20 cellular contexts compared by ENCODE assay signal in genomic region chr6:117552618-117553017, GRCh38.
"Had no signal": no experiment of that assay in that cellular context is flagged by ENCODE, and none has a peak within 500 bp of the region (broad histone marks: within the 10 kb centered on the region; RNA-seq: fewer than 3 reads in every experiment).

No MANE protein-coding gene starts in this region.

- H3K36me3 ChIP-seq: gastrocnemius medialis, heart left ventricle had no signal

- H3K36me3 Mint-ChIP-seq: activated naive CD8-positive, alpha-beta T cell treated with anti-CD3 and anti-CD28 coated beads, Interleukin-2, amount 10 ng/mL, durations not matched to agents 7 days and 5 days; naive thymus-derived CD4-positive, alpha-beta T cell had no signal

- H3K27me3 ChIP-seq: gastrocnemius medialis, heart left ventricle, transverse colon had no signal

- H3K4me3 Mint-ChIP-seq: activated naive CD8-positive, alpha-beta T cell treated with anti-CD3 and anti-CD28 coated beads, Interleukin-2, amount 10 ng/mL, durations not matched to agents 7 days and 5 days; naive thymus-derived CD4-positive, alpha-beta T cell had no signal

- H3K9ac ChIP-seq: parathyroid adenoma had no signal

- H3K27me3 Mint-ChIP-seq: activated naive CD8-positive, alpha-beta T cell treated with anti-CD3 and anti-CD28 coated beads, Interleukin-2, amount 10 ng/mL, durations not matched to agents 7 days and 5 days had no signal

- H3K27ac ChIP-seq: epithelial cell of prostate, gastrocnemius medialis, heart left ventricle, parathyroid adenoma, transverse colon, VCaP had no signal

- H3K9me3 ChIP-seq: gastrocnemius medialis, heart left ventricle, mucosa of descending colon, transverse colon had no signal

- H3K79me2 ChIP-seq: parathyroid adenoma had no signal

- H3K27ac Mint-ChIP-seq: activated naive CD8-positive, alpha-beta T cell treated with anti-CD3 and anti-CD28 coated beads, Interleukin-2, amount 10 ng/mL, durations not matched to agents 7 days and 5 days; naive thymus-derived CD4-positive, alpha-beta T cell had no signal

- H2AFZ ChIP-seq: parathyroid adenoma had no signal

- FAIRE-seq: bronchial epithelial cell had no signal

- H3K4me3 ChIP-seq: gastrocnemius medialis, heart left ventricle, lung, mucosa of descending colon, transverse colon had no signal

- ATAC-seq: gastrocnemius medialis; heart left ventricle; left colon; mucosa of descending colon; naive thymus-derived CD4-positive, alpha-beta T cell had no signal

- H3K9me3 Mint-ChIP-seq: activated naive CD8-positive, alpha-beta T cell treated with anti-CD3 and anti-CD28 coated beads, Interleukin-2, amount 10 ng/mL, durations not matched to agents 7 days and 5 days; naive thymus-derived CD4-positive, alpha-beta T cell had no signal

- DNase-seq: activated CD4-positive, alpha-beta T cell treated with anti-CD3 and anti-CD28 coated beads for 1 hour; activated CD4-positive, alpha-beta T cell treated with anti-CD3 and anti-CD28 coated beads, Interleukin-2, amount 50 U/mL, for 4 hours; activated naive CD4-positive, alpha-beta T cell; activated naive CD8-positive, alpha-beta T cell treated with anti-CD3 and anti-CD28 coated beads, Interleukin-2, amount 10 ng/mL, durations not matched to agents 7 days and 5 days; activated T-cell treated with anti-CD3 and anti-CD28 coated beads for 4 hours; aorta; dermis blood vessel endothelial cell; gastrocnemius medialis; heart left ventricle; left colon; mucosa of descending colon; naive thymus-derived CD4-positive, alpha-beta T cell; stimulated activated CD4-positive, alpha-beta T cell treated with anti-CD3 and anti-CD28 coated beads, Interleukin-4, amount 100 ng/mL, for 24 hours; stimulated activated naive CD4-positive, alpha-beta T cell; transverse colon had no signal
